In the genomic region with DNA sequence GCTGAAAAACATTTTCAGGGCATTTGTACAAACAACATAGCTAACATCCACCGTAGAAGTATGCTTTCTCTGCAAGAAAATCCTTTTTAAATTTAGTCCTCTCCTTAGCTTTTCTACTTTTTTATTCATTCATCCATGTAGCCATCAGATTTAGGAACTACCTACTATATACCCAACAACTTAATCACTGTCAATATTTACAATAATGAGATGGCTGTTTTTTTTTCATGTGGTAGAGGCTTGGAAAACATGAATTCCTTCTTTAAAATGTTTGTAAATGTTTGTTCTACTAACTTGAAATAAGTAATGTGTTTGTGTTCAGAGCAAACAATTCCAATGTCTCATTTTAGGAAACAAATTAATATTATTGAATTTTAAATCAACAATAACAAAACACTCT, we compare ENCODE assay signal across 20 cellular contexts.
DNase-seq lines count a peak whose midpoint lies in the region; FAIRE-seq and TF ChIP-seq lines count a peak whose summit lies in the region.
"Had no signal": no experiment of that assay in that cellular context is flagged by ENCODE, and none has a peak within 500 bp of the region (broad histone marks: within the 10 kb centered on the region; RNA-seq: fewer than 3 reads in every experiment).

No MANE protein-coding gene starts in this region.

- FAIRE-seq in endometrium (lab: Jason Lieb, UNC) = peak; percentile 79
- FAIRE-seq: GM12891, GM18507, H1 had no signal

- BruUV-seq in mammary epithelial cell (replicated peaks; lab: Mats Ljungman, UMichigan) = no TSS peak

- TF ChIP-seq CTCF in LNCaP clone FGC (IDR thresholded peaks at IDR 0.05; ENCODE audit: control insufficient read depth, extremely low read depth, insufficient read depth) (no peak), mammary epithelial cell (conservative IDR thresholded peaks at IDR 0.05 in 1 of 2, IDR thresholded peaks at IDR 0.05 in 1 of 2; ENCODE audit: extremely low read depth in 1 of 2, insufficient read depth in 1 of 2, low read depth in 1 of 2, low read length in 2 of 2) (no peak)

- H3K4me2 ChIP-seq in mammary epithelial cell (ENCODE audit: insufficient read depth, low read depth, low read length) = no peak overlapping the region
- H3K4me2 ChIP-seq: BLaER1 had no signal

- H3K4me1 ChIP-seq in mammary epithelial cell (ENCODE audit: insufficient read depth, low read length) = peaks cover 47% of the 10 kb centered on the region
- H3K4me1 ChIP-seq: BLaER1 had no signal

- DNase-seq in DMS53 treated with DMSO at 0.1 percent for 48 hours (lab: John Stamatoyannopoulos, UW; ENCODE audit: unreplicated experiment) (peak; percentile 27), LNCaP clone FGC (ENCODE audit: low read depth) (peak; percentile 66), mammary epithelial cell (no peak), NCI-H69 (lab: John Stamatoyannopoulos, UW) (no peak), middle frontal gyrus (ENCODE audit: extremely low spot score, low spot score) (no peak), posterior vena cava (ENCODE audit: low spot score) (no peak)
- DNase-seq: Caco-2; CD4-positive, CD25-positive, alpha-beta regulatory T cell; CD8-positive, alpha-beta T cell; DMS153; DMS79 treated with DMSO at 0.1 percent for 48 hours; GF-D8; GM23248 had no signal

- H3K9ac ChIP-seq in mammary epithelial cell (ENCODE audit: insufficient read depth, low read length) = no peak overlapping the region
- H3K9ac ChIP-seq: BLaER1, GM23248 had no signal

- H3K4me3 ChIP-seq in LNCaP clone FGC (ENCODE audit: low read depth, low read length) = no peak overlapping the region
- no peak overlapping the region for H3K4me3 ChIP-seq in mammary epithelial cell (replicated peaks in 1 of 3; ENCODE audit: insufficient read depth in 1 of 3, low read depth in 2 of 3, low read length in 3 of 3)
- H3K4me3 ChIP-seq: BLaER1, GM23248, HAP-1 had no signal

- 100% methylated on average over 1 of the region's 1 CpG for WGBS in mammary epithelial cell (ENCODE audit: low coverage, missing lambda C conversion rate)

- H2AFZ ChIP-seq in mammary epithelial cell (ENCODE audit: low read depth, low read length) = no peak overlapping the region

- no peaks in the 10 kb centered on the region for H3K9me3 ChIP-seq in mammary epithelial cell (replicated peaks; ENCODE audit: insufficient read depth, low read length)
- H3K9me3 ChIP-seq: BLaER1, Caco-2, HAP-1 had no signal

- H3K79me2 ChIP-seq in mammary epithelial cell (ENCODE audit: insufficient read depth, low read length) = no peaks in the 10 kb centered on the region

- no peak overlapping the region for H3K27ac ChIP-seq in mammary epithelial cell (ENCODE audit: insufficient read depth, low read depth, low read length)
- H3K27ac ChIP-seq: BLaER1, C4-2B, GM23248 had no signal

- CTCF ChIA-PET in mammary epithelial cell (lab: Charles Lee; ENCODE audit: low non-redundant PET) = interaction anchor here (0.6 kb wide), 1 partner anchor 21 kb away, joined by 4 read pairs; no protein-coding TSS in a partner anchor

- dilution Hi-C loops in mammary epithelial cell (cut with HindIII; ENCODE audit: low sequenced_read_pairs) = no loop called here

- no peaks in the 10 kb centered on the region for H3K27me3 ChIP-seq in mammary epithelial cell (ENCODE audit: insufficient read depth, low read length)
- H3K27me3 ChIP-seq: BLaER1 had no signal

- H4K20me1 ChIP-seq in mammary epithelial cell (ENCODE audit: insufficient read depth, low read length) = no peaks in the 10 kb centered on the region
- H4K20me1 ChIP-seq: BLaER1 had no signal

- intact Hi-C loops in mammary epithelial cell (cut with micrococcal nuclease) (no loop called here), posterior vena cava (cut with DNase I) (no loop called here)

- H3K36me3 ChIP-seq in mammary epithelial cell (ENCODE audit: insufficient read depth, low read length) = no peaks in the 10 kb centered on the region
- H3K36me3 ChIP-seq: BLaER1, HAP-1 had no signal

- in situ Hi-C loops in mammary epithelial cell (cut with MboI; ENCODE audit: low sequenced_read_pairs in 2 of 2) = no loop called here

Comparison
In these comparisons a context has a peak if more than half of its experiments do, and no peak if none do; other contexts are left out.
1. DNase-seq: peak in DMS53 treated with DMSO at 0.1 percent for 48 hours (single experiment) and LNCaP clone FGC (single experiment); none in mammary epithelial cell (single experiment), NCI-H69 (single experiment), middle frontal gyrus (single experiment) and posterior vena cava (single experiment).